Comparison of ENCODE assay signal across 1 cellular context in genomic region chr15:89459271-89460038, GRCh38.
A peak's percentile ranks its signal among the peaks of the same experiment; 100 is the strongest.
TF ChIP-seq lines count a peak whose summit lies in the region.

No MANE protein-coding gene starts in this region.

TF ChIP-seq in HepG2, 621 proteins besides CTCF, POLR2A, EP300 and RAD21 (continued from another document and continues in another):
- no peak for TF ChIP-seq ZNF512B (CRISPR knock-in tag; IDR thresholded peaks at IDR 0.05; ENCODE audit: borderline replicate concordance)
- TF ChIP-seq ZMYM4 (CRISPR knock-in tag; IDR thresholded peaks at IDR 0.05): peak; percentile 19; the same call in 1 of the 2 replicates
- no peak for TF ChIP-seq MED8 (CRISPR knock-in tag; IDR thresholded peaks at IDR 0.05; ENCODE audit: insufficient replicate concordance)
- no peak for TF ChIP-seq RELA (CRISPR knock-in tag; IDR thresholded peaks at IDR 0.05)
- TF ChIP-seq HMG20A (CRISPR knock-in tag; IDR thresholded peaks at IDR 0.05; ENCODE audit: borderline replicate concordance): 0 out of 2 replicates have a peak, but pooled peaks have one; percentile 18
- TF ChIP-seq ZNF580 (CRISPR knock-in tag; IDR thresholded peaks at IDR 0.05; ENCODE audit: borderline replicate concordance, low read depth): no peak
- no peak for TF ChIP-seq ATF5 (CRISPR knock-in tag; IDR thresholded peaks at IDR 0.05; ENCODE audit: low read depth)
- TF ChIP-seq ZC3H13 (CRISPR knock-in tag; IDR thresholded peaks at IDR 0.05): no peak
- no peak for TF ChIP-seq ZNF460 (CRISPR knock-in tag; IDR thresholded peaks at IDR 0.05; ENCODE audit: borderline replicate concordance)
- no peak for TF ChIP-seq SIN3B (IDR thresholded peaks at IDR 0.05; ENCODE audit: low read length)
- no peak for TF ChIP-seq NCOA5 (CRISPR knock-in tag; IDR thresholded peaks at IDR 0.05)
- no peak for TF ChIP-seq PRDM4 (CRISPR knock-in tag; IDR thresholded peaks at IDR 0.05; ENCODE audit: borderline replicate concordance)
- 0 out of 2 replicates have a peak, but pooled peaks have one; percentile 46 for TF ChIP-seq NCOA1 (CRISPR knock-in tag; IDR thresholded peaks at IDR 0.05)
- no peak for TF ChIP-seq PBX3 (CRISPR knock-in tag; IDR thresholded peaks at IDR 0.05; ENCODE audit: borderline replicate concordance)
- peak; percentile 89; the same call in 1 of the 2 replicates for TF ChIP-seq ZBTB7A (CRISPR knock-in tag; IDR thresholded peaks at IDR 0.05)
- TF ChIP-seq ADNP (CRISPR knock-in tag; IDR thresholded peaks at IDR 0.05): no peak
- 0 out of 2 replicates have a peak, but pooled peaks have one; percentile 24 for TF ChIP-seq HOMEZ (CRISPR knock-in tag; IDR thresholded peaks at IDR 0.05; ENCODE audit: low read depth)
- TF ChIP-seq CC2D1A (CRISPR knock-in tag; IDR thresholded peaks at IDR 0.05): no peak
- TF ChIP-seq KDM3A (CRISPR knock-in tag; IDR thresholded peaks at IDR 0.05; ENCODE audit: low read depth): 0 out of 2 replicates have a peak, but pooled peaks have one; percentile 16
- no peak for TF ChIP-seq NRL (CRISPR knock-in tag; IDR thresholded peaks at IDR 0.05; ENCODE audit: borderline replicate concordance)
- TF ChIP-seq LRRFIP1 (CRISPR knock-in tag; conservative IDR thresholded peaks at IDR 0.05): no peak
- no peak for TF ChIP-seq SMYD3 (CRISPR knock-in tag; IDR thresholded peaks at IDR 0.05)
- TF ChIP-seq FOXJ3 (CRISPR knock-in tag; IDR thresholded peaks at IDR 0.05; ENCODE audit: borderline replicate concordance): peak; percentile 49; the same call in 1 of the 2 replicates
- no peak for TF ChIP-seq SATB2 (CRISPR knock-in tag; IDR thresholded peaks at IDR 0.05)
- peak; percentile 35 for TF ChIP-seq TEAD3 (CRISPR knock-in tag; optimal IDR thresholded peaks at IDR 0.05; ENCODE audit: borderline replicate concordance)
- no peak for TF ChIP-seq GMEB1 (CRISPR knock-in tag; IDR thresholded peaks at IDR 0.05; ENCODE audit: borderline replicate concordance)
- TF ChIP-seq KMT2A (CRISPR knock-in tag; IDR thresholded peaks at IDR 0.05): no peak
- TF ChIP-seq SOX6 (IDR thresholded peaks at IDR 0.05): no peak
- TF ChIP-seq SOX6 (CRISPR knock-in tag; IDR thresholded peaks at IDR 0.05): peak; percentile 94
- TF ChIP-seq ZNF770 (CRISPR knock-in tag; IDR thresholded peaks at IDR 0.05): peak; percentile 50; the same call in 1 of the 2 replicates
- TF ChIP-seq MTA3 (CRISPR knock-in tag; IDR thresholded peaks at IDR 0.05): no peak
- TF ChIP-seq ZNF672 (CRISPR knock-in tag; IDR thresholded peaks at IDR 0.05): no peak
- TF ChIP-seq CENPT (CRISPR knock-in tag; IDR thresholded peaks at IDR 0.05; ENCODE audit: low read depth): no peak
- TF ChIP-seq ZNF660 (CRISPR knock-in tag; IDR thresholded peaks at IDR 0.05; ENCODE audit: borderline replicate concordance, low read depth): no peak
- no peak for TF ChIP-seq ATF7-NPFF (CRISPR knock-in tag; IDR thresholded peaks at IDR 0.05; ENCODE audit: low read depth)
- TF ChIP-seq STAT5B (CRISPR knock-in tag; IDR thresholded peaks at IDR 0.05): no peak
- TF ChIP-seq HMGXB4 (CRISPR knock-in tag; IDR thresholded peaks at IDR 0.05; ENCODE audit: borderline replicate concordance in 1 of 2, low read depth in 1 of 2): no peak; a peak in 1 of 4 replicates
- no peak for TF ChIP-seq SRSF1 (optimal IDR thresholded peaks at IDR 0.05; ENCODE audit: low read depth, low read length)
- peak; percentile 21; the same call in 1 of the 2 replicates for TF ChIP-seq SMC3 (IDR thresholded peaks at IDR 0.05; ENCODE audit: low read length)
- no peak for TF ChIP-seq REL (CRISPR knock-in tag; conservative IDR thresholded peaks at IDR 0.05)
- no peak for TF ChIP-seq ZNF44 (CRISPR knock-in tag; IDR thresholded peaks at IDR 0.05)
- TF ChIP-seq THAP8 (CRISPR knock-in tag; IDR thresholded peaks at IDR 0.05; ENCODE audit: borderline replicate concordance): no peak
- TF ChIP-seq RXRB (CRISPR knock-in tag; IDR thresholded peaks at IDR 0.05; ENCODE audit: borderline replicate concordance): peak; percentile 67
- no peak for TF ChIP-seq ZNF224 (CRISPR knock-in tag; IDR thresholded peaks at IDR 0.05)
- TF ChIP-seq ZNF263 (CRISPR knock-in tag; IDR thresholded peaks at IDR 0.05): 0 out of 2 replicates have a peak, but pooled peaks have one; percentile 38
- TF ChIP-seq JUND (CRISPR knock-in tag; IDR thresholded peaks at IDR 0.05): peak; percentile 21; the same call in 1 of the 2 replicates
- 0 out of 2 replicates have a peak, but pooled peaks have one; percentile 52 for TF ChIP-seq CBFB (CRISPR knock-in tag; IDR thresholded peaks at IDR 0.05)
- TF ChIP-seq ZNF441 (CRISPR knock-in tag; IDR thresholded peaks at IDR 0.05; ENCODE audit: borderline replicate concordance): peak; percentile 38; the same call in 1 of the 2 replicates
- TF ChIP-seq HNRNPUL1 (IDR thresholded peaks at IDR 0.05; ENCODE audit: low read depth, low read length): no peak
